ENCODE assay signal across 8 cellular contexts in the genomic region with DNA sequence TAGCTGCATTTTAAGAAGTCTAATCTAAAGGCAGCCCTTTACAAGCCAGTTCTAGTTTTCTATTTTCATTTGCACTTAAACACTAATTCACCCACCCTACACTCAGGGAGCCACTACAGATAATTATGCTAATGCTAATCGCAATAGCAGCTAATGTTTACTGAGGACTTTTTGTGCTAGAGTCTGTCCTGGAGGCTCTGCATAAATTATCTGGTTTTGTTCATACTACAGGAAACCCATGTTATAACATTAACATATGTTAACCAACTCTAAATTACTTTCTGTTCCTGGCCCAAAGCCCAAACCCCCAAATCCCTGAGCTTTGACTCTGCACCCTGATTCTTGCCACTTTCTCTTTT. TPM values are rescaled to one million over a fixed set of nuclear protein-coding genes. Genes with fewer than 3 reads are reported as not detected.
DNase-seq lines count a peak whose midpoint lies in the region; ATAC-seq and TF ChIP-seq lines count a peak whose summit lies in the region.

No MANE protein-coding gene starts in this region.

- peak overlapping the region; percentile 96 for H3K27ac Mint-ChIP-seq in CD4-positive, alpha-beta T cell
- peak overlapping the region; percentile 69 to 92 for H3K27ac Mint-ChIP-seq in stimulated activated naive CD8-positive, alpha-beta T cell treated with anti-CD3 and anti-CD28 coated beads, Interleukin-15, amount 100 ng/mL, for 72 hours

- no peaks in the 10 kb centered on the region for H3K27me3 ChIP-seq in CD4-positive, alpha-beta T cell (ENCODE audit: control insufficient read depth, insufficient read depth, low read length)
- H3K27me3 ChIP-seq in Peyer's patch: no peaks in the 10 kb centered on the region
- H3K27me3 ChIP-seq in left ventricle myocardium inferior (ENCODE audit: low read depth): no peaks in the 10 kb centered on the region

- H3K4me1 Mint-ChIP-seq in CD4-positive, alpha-beta T cell (ENCODE audit: low read depth): peaks cover 37% of the 10 kb centered on the region
- peaks cover 22% of the 10 kb centered on the region for H3K4me1 Mint-ChIP-seq in stimulated activated naive CD8-positive, alpha-beta T cell treated with anti-CD3 and anti-CD28 coated beads, Interleukin-15, amount 100 ng/mL, for 72 hours

- POLR2A ChIA-PET in CD4-positive, alpha-beta T cell (lab: Charles Lee): interaction anchor here (1.1 to 1.5 kb wide), 3 partner anchors 9 to 388 kb away, joined by 3 to 11 read pairs (median 5); no protein-coding TSS in a partner anchor

- H3K36me3 ChIP-seq in Peyer's patch (no peaks in the 10 kb centered on the region), left ventricle myocardium inferior (no peaks in the 10 kb centered on the region)

- in situ Hi-C loops in GM13977 (cut with MboI; ENCODE audit: low pct_unique_long_range_greater_than_20kb, low sequenced_read_pairs, unreplicated experiment): no loop called here

- TF ChIP-seq POLR2A in Peyer's patch (IDR thresholded peaks at IDR 0.05): no peak

- peak overlapping the region; percentile 47 to 60 (median 52) for H3K4me3 ChIP-seq in Peyer's patch
- peak overlapping the region; percentile 64 for H3K4me3 ChIP-seq in left ventricle myocardium inferior

- peaks cover 9% of the 10 kb centered on the region for H3K36me3 Mint-ChIP-seq in CD4-positive, alpha-beta T cell (ENCODE audit: low read depth)

- H3K27ac ChIP-seq in CD4-positive, alpha-beta T cell (ENCODE audit: low read depth, low read length): no peak overlapping the region
- H3K27ac ChIP-seq in Peyer's patch (peak overlapping the region in 3 of 4 donors; percentile 50 to 57 (median 55)), left ventricle myocardium inferior (replicated peaks) (no peak overlapping the region)

- DNase-seq in CD4-positive, alpha-beta T cell: no peak
- no peak for DNase-seq in Peyer's patch
- DNase-seq in left ventricle myocardium inferior: no peak
- DNase-seq in stimulated activated naive CD8-positive, alpha-beta T cell treated with anti-CD3 and anti-CD28 coated beads, Interleukin-15, amount 100 ng/mL, for 72 hours: no peak
- no peak for DNase-seq in GM13977 (ENCODE audit: low spot score)
- DNase-seq in Ammon's horn (ENCODE audit: low spot score): no peak
- DNase-seq in NCI-H2171 (lab: John Stamatoyannopoulos, UW): no peak

- no peaks in the 10 kb centered on the region for H3K27me3 Mint-ChIP-seq in CD4-positive, alpha-beta T cell
- H3K27me3 Mint-ChIP-seq in stimulated activated naive CD8-positive, alpha-beta T cell treated with anti-CD3 and anti-CD28 coated beads, Interleukin-15, amount 100 ng/mL, for 72 hours: no peaks in the 10 kb centered on the region

- ATAC-seq in CD4-positive, alpha-beta T cell (ENCODE audit: poor library complexity): no peak
- ATAC-seq in GM21825 (IDR thresholded peaks at IDR 0.05; ENCODE audit: unreplicated experiment): peak; percentile 5
- ATAC-seq in stimulated activated naive CD8-positive, alpha-beta T cell treated with anti-CD3 and anti-CD28 coated beads, Interleukin-15, amount 100 ng/mL, for 72 hours: no peak

- CTCF ChIA-PET in CD4-positive, alpha-beta T cell (lab: Charles Lee): no interaction called here

- TF ChIP-seq CTCF in CD4-positive, alpha-beta T cell (IDR thresholded peaks at IDR 0.05): no peak
- TF ChIP-seq CTCF in Peyer's patch (IDR thresholded peaks at IDR 0.05) (no peak), left ventricle myocardium inferior (IDR thresholded peaks at IDR 0.05; ENCODE audit: borderline replicate concordance) (no peak), GM13977 (IDR thresholded peaks at IDR 0.05; ENCODE audit: extremely low read depth, insufficient read depth, missing control alignments) (no peak)

- H3K9me3 ChIP-seq in CD4-positive, alpha-beta T cell (ENCODE audit: control insufficient read depth, low read length): no peaks in the 10 kb centered on the region
- H3K9me3 ChIP-seq in Peyer's patch (no peaks in the 10 kb centered on the region), left ventricle myocardium inferior (replicated peaks) (no peaks in the 10 kb centered on the region)

- no peaks in the 10 kb centered on the region for H3K4me1 ChIP-seq in Peyer's patch
- peaks cover 3% of the 10 kb centered on the region for H3K4me1 ChIP-seq in left ventricle myocardium inferior

- H3K4me3 Mint-ChIP-seq in CD4-positive, alpha-beta T cell: peak overlapping the region; percentile 98
- peak overlapping the region; percentile 93 to 94 for H3K4me3 Mint-ChIP-seq in stimulated activated naive CD8-positive, alpha-beta T cell treated with anti-CD3 and anti-CD28 coated beads, Interleukin-15, amount 100 ng/mL, for 72 hours

- no peaks in the 10 kb centered on the region for H3K9me3 Mint-ChIP-seq in CD4-positive, alpha-beta T cell
- H3K9me3 Mint-ChIP-seq in stimulated activated naive CD8-positive, alpha-beta T cell treated with anti-CD3 and anti-CD28 coated beads, Interleukin-15, amount 100 ng/mL, for 72 hours: no peaks in the 10 kb centered on the region

- intact Hi-C loops in CD4-positive, alpha-beta T cell (cut with DNase I, micrococcal nuclease): loop anchor here in 1 of 2 experiments (5.0 kb wide), 1 partner anchor 129 kb away; no protein-coding TSS in a partner anchor
- intact Hi-C loops in left ventricle myocardium inferior (cut with micrococcal nuclease): no loop called here

RNA-seq across cellular contexts. Expression of a gene that starts 0.5 kb away (rescaled TPM):
- total RNA-seq in CD4-positive, alpha-beta T cell: 1 to 10 TPM; 8.1 to 9.4 TPM
- 10 to 100 TPM in 1 of 4 donors, 1 to 10 TPM in 3; 1.2 to 10.7 (median 4.3) TPM for total RNA-seq in Peyer's patch
- 2.3 TPM for total RNA-seq in left ventricle myocardium inferior

Comparison
In these comparisons a context has a peak if more than half of its experiments do, and no peak if none do; other contexts are left out.
1. H3K27ac ChIP-seq: peak in Peyer's patch (3 of 4); none in CD4-positive, alpha-beta T cell (single experiment) and left ventricle myocardium inferior (single experiment).